Comparison of ENCODE assay signal across 23 cellular contexts in the genomic region with DNA sequence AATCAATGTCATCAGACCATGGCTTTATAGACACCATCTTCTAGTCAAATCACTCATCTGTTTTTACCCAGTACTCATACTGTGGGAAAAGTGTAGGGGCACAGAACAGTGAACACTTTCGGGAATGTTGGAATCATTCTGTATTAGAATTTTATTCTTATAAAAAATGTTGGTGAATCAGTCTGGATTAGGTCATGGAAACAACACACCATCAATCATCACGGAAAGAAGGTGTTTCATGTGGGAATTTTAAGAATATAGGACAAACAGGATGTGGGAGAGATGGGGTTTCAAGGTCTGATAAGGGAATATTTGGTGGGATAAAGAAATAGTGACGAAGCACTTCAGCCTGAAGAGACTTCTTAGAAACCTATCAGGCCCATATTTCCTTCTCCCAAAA. TPM values are rescaled to one million over a fixed set of nuclear protein-coding genes. Genes with fewer than 3 reads are reported as not detected.
A peak's percentile ranks its signal among the peaks of the same experiment; 100 is the strongest.
DNase-seq lines count a peak whose midpoint lies in the region; ATAC-seq and TF ChIP-seq lines count a peak whose summit lies in the region.
"Had no signal": no experiment of that assay in that cellular context is flagged by ENCODE, and none has a peak within 500 bp of the region (broad histone marks: within the 10 kb centered on the region; RNA-seq: fewer than 3 reads in every experiment).

No MANE protein-coding gene starts in this region.

- H3K4me3 Mint-ChIP-seq in WTC11 = no peak overlapping the region
- H3K4me3 Mint-ChIP-seq: activated B cell treated with CpG ODN at 0.5 μM for 24 hours; activated T-cell treated with anti-CD3 and anti-CD28 coated beads, Interleukin-2, amount 50 U/mL, for 24 hours; CD4-positive, alpha-beta T cell; stimulated activated effector memory CD8-positive, alpha-beta T cell treated with anti-CD3 and anti-CD28 coated beads, Interleukin-12 subunit alpha, Interleukin-12 subunit beta, amount 100 ng/mL, for 72 hours had no signal

- in situ Hi-C loops in astrocyte of the cerebellum (cut with HindIII; ENCODE audit: low sequenced_read_pairs) = no loop called here

- no peaks in the 10 kb centered on the region for H3K79me2 ChIP-seq in ACC112 (ENCODE audit: control insufficient read depth, insufficient read depth, low read length, unreplicated experiment)

- no peaks in the 10 kb centered on the region; the same call in 1 of the 2 replicates for H3K27me3 Mint-ChIP-seq in WTC11 (ENCODE audit: low read depth)
- H3K27me3 Mint-ChIP-seq: activated B cell treated with CpG ODN at 0.5 μM for 24 hours; activated T-cell treated with anti-CD3 and anti-CD28 coated beads, Interleukin-2, amount 50 U/mL, for 24 hours; CD4-positive, alpha-beta T cell had no signal

- no peak overlapping the region for H2AFZ ChIP-seq in ACC112 (ENCODE audit: low read length, unreplicated experiment)

- POLR2A ChIA-PET in WTC11 (lab: Charles Lee) = no interaction called here

- H3K4me3 ChIP-seq in ACC112 (ENCODE audit: low read depth, low read length) (no peak overlapping the region), astrocyte of the cerebellum (ENCODE audit: low read depth, low read length) (no peak overlapping the region), fibroblast of pulmonary artery (replicated peaks; ENCODE audit: low read depth, low read length) (no peak overlapping the region)
- H3K4me3 ChIP-seq: lung, skin epidermis, testis had no signal

- peaks cover 3% of the 10 kb centered on the region; the same call in 1 of the 2 replicates for H3K9me3 Mint-ChIP-seq in WTC11
- H3K9me3 Mint-ChIP-seq: activated B cell treated with CpG ODN at 0.5 μM for 24 hours; CD4-positive, alpha-beta T cell had no signal

- CTCF ChIA-PET in WTC11 (lab: Charles Lee) = interaction anchor here (1.3 kb wide), 1 partner anchor 38 kb away, joined by 5 read pairs; no protein-coding TSS in a partner anchor

- no peaks in the 10 kb centered on the region for H3K27me3 ChIP-seq in ACC112 (ENCODE audit: insufficient read depth, low read length)
- H3K27me3 ChIP-seq: neutrophil, testis had no signal

- peak overlapping the region; percentile 58 for H3K27ac ChIP-seq in ACC112 (ENCODE audit: low read depth, low read length)
- H3K27ac ChIP-seq: KMS-11, neutrophil, testis had no signal

- TF ChIP-seq CTCF in astrocyte of the cerebellum (IDR thresholded peaks at IDR 0.05; ENCODE audit: low read depth, low read length, missing control alignments) (no peak), fibroblast of pulmonary artery (IDR thresholded peaks at IDR 0.05; ENCODE audit: low read length, missing control alignments) (no peak), WTC11 (IDR thresholded peaks at IDR 0.05) (no peak)

- H3K36me3 Mint-ChIP-seq in WTC11 = no peaks in the 10 kb centered on the region

- DNase-seq in HT1080 (ENCODE audit: low read depth) (peak; percentile 69), astrocyte of the cerebellum (ENCODE audit: low read depth) (peak; percentile 60), fibroblast of pulmonary artery (ENCODE audit: low read depth) (peak; percentile 73), WTC11 (ENCODE audit: low spot score) (no peak)
- DNase-seq in activated CD4-positive, alpha-beta T cell treated with anti-CD3 and anti-CD28 coated beads, Interleukin-2, amount 50 U/mL, for 48 hours = no peak
- DNase-seq: activated B cell treated with CpG ODN at 0.5 μM for 24 hours; activated naive CD4-positive, alpha-beta T cell; activated T-cell treated with anti-CD3 and anti-CD28 coated beads, Interleukin-2, amount 50 U/mL, for 24 hours; CD4-positive, alpha-beta T cell; HCEC 1CT; NCI-H1694 treated with DMSO at 0.1 percent for 48 hours; stimulated activated CD4-positive, alpha-beta T cell treated with anti-CD3 and anti-CD28 coated beads, Interleukin-2, amount 100 ng/mL, for 24 hours; T-helper 9 cell; testis had no signal

- H3K36me3 ChIP-seq in ACC112 (ENCODE audit: insufficient read depth, low read length) = peaks cover 12% of the 10 kb centered on the region

- peaks cover 3% of the 10 kb centered on the region for H3K4me1 ChIP-seq in ACC112 (ENCODE audit: control insufficient read depth, insufficient read depth, low read length, unreplicated experiment)
- H3K4me1 ChIP-seq: testis had no signal

- H3K27ac Mint-ChIP-seq in WTC11 = no peak overlapping the region
- H3K27ac Mint-ChIP-seq: activated B cell treated with CpG ODN at 0.5 μM for 24 hours; stimulated activated effector memory CD8-positive, alpha-beta T cell treated with anti-CD3 and anti-CD28 coated beads, Interleukin-12 subunit alpha, Interleukin-12 subunit beta, amount 100 ng/mL, for 72 hours had no signal

- ATAC-seq in WTC11 (no peak), GM19463 (IDR thresholded peaks at IDR 0.05; ENCODE audit: unreplicated experiment) (no peak), HG02642 (IDR thresholded peaks at IDR 0.05; ENCODE audit: poor library complexity, unreplicated experiment) (no peak)
- ATAC-seq: SK-N-SH treated with all-trans-retinoic acid at 6 μM for 48 hours; stimulated activated effector memory CD8-positive, alpha-beta T cell treated with anti-CD3 and anti-CD28 coated beads, Interleukin-12 subunit alpha, Interleukin-12 subunit beta, amount 100 ng/mL, for 72 hours had no signal

- H3K4me1 Mint-ChIP-seq in WTC11 = no peaks in the 10 kb centered on the region
- H3K4me1 Mint-ChIP-seq: activated B cell treated with CpG ODN at 0.5 μM for 24 hours had no signal

TF ChIP-seq in WTC11, 78 proteins besides CTCF, POLR2A, EP300 and RAD21:
- TF ChIP-seq FOXP4 (CRISPR knock-in tag; IDR thresholded peaks at IDR 0.05) (no peak), GABPB1 (CRISPR knock-in tag; IDR thresholded peaks at IDR 0.05) (no peak), TEAD4 (CRISPR knock-in tag; IDR thresholded peaks at IDR 0.05) (no peak), ZNF423 (CRISPR knock-in tag; IDR thresholded peaks at IDR 0.05) (no peak), ZNF671 (CRISPR knock-in tag; IDR thresholded peaks at IDR 0.05) (no peak), CREB1 (CRISPR knock-in tag; IDR thresholded peaks at IDR 0.05) (no peak), FOXP1 (CRISPR knock-in tag; IDR thresholded peaks at IDR 0.05; ENCODE audit: borderline replicate concordance) (no peak)
- TF ChIP-seq, protein P1, sequence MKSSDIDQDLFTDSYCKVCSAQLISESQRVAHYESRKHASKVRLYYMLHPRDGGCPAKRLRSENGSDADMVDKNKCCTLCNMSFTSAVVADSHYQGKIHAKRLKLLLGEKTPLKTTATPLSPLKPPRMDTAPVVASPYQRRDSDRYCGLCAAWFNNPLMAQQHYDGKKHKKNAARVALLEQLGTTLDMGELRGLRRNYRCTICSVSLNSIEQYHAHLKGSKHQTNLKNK (CRISPR knock-in tag; IDR thresholded peaks at IDR 0.05) = no peak

RNA-seq across cellular contexts. Expression of gene GBP1, which starts 17.3 kb away (rescaled TPM):
- 12.9 and 17.0 TPM in 2 replicates for total RNA-seq in HT1080 (2014; rRNA removed; shearing (Covaris generic))
- 5.6 and 9.1 TPM in 2 replicates for polyA plus RNA-seq in HT1080 (2015; cell fraction: cytosol; rRNA removed)
- polyA plus RNA-seq in HT1080 (2015; cell fraction: nucleus; rRNA removed) = 24.2 and 27.7 TPM in 2 replicates
- total RNA-seq in WTC11 (2021) = 0.20 to 0.44 TPM in 2 of 3 replicates, not detected in the other

RNA-seq across cellular contexts. Expression of gene GBP3, which starts 25.1 kb away (rescaled TPM):
- total RNA-seq in HT1080 (2014; rRNA removed; shearing (Covaris generic)) = 20.0 and 21.8 TPM in 2 replicates
- polyA plus RNA-seq in HT1080 (2015; cell fraction: cytosol; rRNA removed) = 15.6 and 21.1 TPM in 2 replicates
- polyA plus RNA-seq in HT1080 (2015; cell fraction: nucleus; rRNA removed) = 22.3 and 27.4 TPM in 2 replicates
- 0.18 TPM in 2 of 3 replicates, not detected in the other for total RNA-seq in WTC11 (2021)

RNA-seq across cellular contexts. Expression of gene KYAT3, which starts 55.3 kb away (rescaled TPM):
- 9.6 and 13.3 TPM in 2 replicates for total RNA-seq in HT1080 (2014; rRNA removed; shearing (Covaris generic))
- polyA plus RNA-seq in HT1080 (2015; cell fraction: cytosol; rRNA removed) = 16.7 and 17.4 TPM in 2 replicates
- 21.7 and 22.4 TPM in 2 replicates for polyA plus RNA-seq in HT1080 (2015; cell fraction: nucleus; rRNA removed)
- total RNA-seq in WTC11 (2021) = 34.6 to 37.0 TPM (median 36.2 TPM) in 3 replicates

RNA-seq across cellular contexts. Expression of gene RBMXL1, which starts 55.3 kb away (rescaled TPM):
- 8.9 and 12.0 TPM in 2 replicates for total RNA-seq in HT1080 (2014; rRNA removed; shearing (Covaris generic))
- 8.6 and 8.7 TPM in 2 replicates for polyA plus RNA-seq in HT1080 (2015; cell fraction: cytosol; rRNA removed)
- polyA plus RNA-seq in HT1080 (2015; cell fraction: nucleus; rRNA removed) = 11.8 and 12.3 TPM in 2 replicates
- 22.0 to 25.9 TPM (median 24.0 TPM) in 3 replicates for total RNA-seq in WTC11 (2021)

Comparison
In these comparisons a context has a peak if more than half of its experiments do, and no peak if none do; other contexts are left out.
1. DNase-seq: peak in HT1080 (single experiment), astrocyte of the cerebellum (single experiment) and fibroblast of pulmonary artery (single experiment); none in WTC11 (single experiment) and activated CD4-positive, alpha-beta T cell treated with anti-CD3 and anti-CD28 coated beads, Interleukin-2, amount 50 U/mL, for 48 hours (0 of 2).
2. RNA of gene GBP3, which starts 25.1 kb away (total RNA-seq): 20.0 to 21.8 TPM in HT1080; 0.18 TPM in WTC11; every median in the first group is over 10 times any median in the second.